Comparison of ENCODE assay signal across 9 cellular contexts in the genomic region with DNA sequence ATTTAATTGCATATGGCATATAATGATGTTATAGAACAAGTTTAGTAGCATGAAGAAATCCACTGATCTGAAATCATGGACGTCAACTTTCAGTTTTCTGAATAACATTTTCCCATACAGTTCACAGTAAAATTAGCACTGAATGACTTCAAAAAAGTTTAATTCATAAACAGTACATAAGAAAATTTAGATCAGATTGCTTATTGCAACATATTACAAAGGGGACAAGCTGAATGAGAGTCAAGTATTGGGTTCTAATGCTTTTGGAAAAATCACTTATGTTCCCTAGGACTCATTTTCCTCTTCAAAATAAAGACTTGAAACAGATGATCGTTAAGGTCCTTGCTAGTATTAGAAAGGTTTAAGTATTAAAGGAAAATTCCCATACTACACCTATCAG.
"Had no signal": no experiment of that assay in that cellular context is flagged by ENCODE, and none has a peak within 500 bp of the region (broad histone marks: within the 10 kb centered on the region; RNA-seq: fewer than 3 reads in every experiment).

No MANE protein-coding gene starts in this region.

- ATAC-seq: HCT116, HepG2 had no signal

- H3K4me3 ChIP-seq: GM23248, HAP-1 had no signal

- DNase-seq: GM23248, GOT3, H7, HFFc6, KBM-7 had no signal

- H3K27ac ChIP-seq: GM23248, HL-60 had no signal

- H3K36me3 ChIP-seq: HAP-1 had no signal

- H2AFZ ChIP-seq: GM23248 had no signal

- H3K9ac ChIP-seq: GM23248 had no signal

- H3K9me3 Mint-ChIP-seq: HFFc6 had no signal

- H3K9me3 ChIP-seq: HAP-1 had no signal

- H3K4me1 ChIP-seq: HAP-1 had no signal

- H3K4me3 Mint-ChIP-seq: HFFc6 had no signal

- H3K27ac Mint-ChIP-seq: HFFc6 had no signal

- FAIRE-seq: HepG2 had no signal
